ENCODE assay signal across 9 cellular contexts in genomic region chr13:27770809-27771208, GRCh38. TPM values are rescaled to one million over a fixed set of nuclear protein-coding genes. Genes with fewer than 3 reads are reported as not detected.
A peak's percentile ranks its signal among the peaks of the same experiment; 100 is the strongest.
DNase-seq lines count a peak whose midpoint lies in the region; ATAC-seq, FAIRE-seq and TF ChIP-seq lines count a peak whose summit lies in the region.
"Had no signal": no experiment of that assay in that cellular context is flagged by ENCODE, and none has a peak within 500 bp of the region (broad histone marks: within the 10 kb centered on the region; RNA-seq: fewer than 3 reads in every experiment).

No MANE protein-coding gene starts in this region.

- ATAC-seq in HG03196 (IDR thresholded peaks at IDR 0.05; ENCODE audit: unreplicated experiment), result no peak
- no peak for ATAC-seq in natural killer cell treated with Interleukin-12 subunit alpha and Interleukin-12 subunit beta and Interleukin-15 and Interleukin-18, amount 100 ng/mL, for 72 hours
- no peak for ATAC-seq in gastrocnemius medialis

- H3K27me3 ChIP-seq in OCI-LY3 (ENCODE audit: low read depth, low read length) (no peaks in the 10 kb centered on the region), gastrocnemius medialis (peaks cover 4 to 7% (median 6%) of the 10 kb centered on the region in 3 donors)
- H3K27me3 ChIP-seq: SJSA1 had no signal

- peaks cover 44% of the 10 kb centered on the region for H3K4me1 ChIP-seq in OCI-LY3 (ENCODE audit: low read length)
- H3K4me1 ChIP-seq in gastrocnemius medialis, result no peaks in the 10 kb centered on the region
- H3K4me1 ChIP-seq: SJSA1 had no signal

- FAIRE-seq in D721Med (lab: Jason Lieb, UNC), result no peak
- FAIRE-seq in GM19239 (lab: Jason Lieb, UNC), result peak; percentile 62

- in situ Hi-C loops in gastrocnemius medialis (cut with MboI; ENCODE audit: low sequenced_read_pairs in 4 of 4), result no loop called here

- no peaks in the 10 kb centered on the region for H3K79me2 ChIP-seq in OCI-LY3 (ENCODE audit: low read length)

- H3K27ac ChIP-seq in OCI-LY3 (ENCODE audit: low read length), result no peak overlapping the region
- H3K27ac ChIP-seq in gastrocnemius medialis, result no peak overlapping the region
- H3K27ac ChIP-seq: SJSA1 had no signal

- intact Hi-C loops in gastrocnemius medialis (cut with DNase I; ENCODE audit: low total_unique reads), result no loop called here

- H3K4me3 ChIP-seq in OCI-LY3 (ENCODE audit: low read length) (no peak overlapping the region), gastrocnemius medialis (no peak overlapping the region)
- H3K4me3 ChIP-seq: SJSA1 had no signal

- no peak overlapping the region for H3K4me2 ChIP-seq in OCI-LY3 (ENCODE audit: low read length)

- no peak for TF ChIP-seq POLR2A in gastrocnemius medialis (IDR thresholded peaks at IDR 0.05)

- H3K36me3 ChIP-seq in OCI-LY3 (replicated peaks; ENCODE audit: low read depth, low read length), result no peaks in the 10 kb centered on the region
- no peaks in the 10 kb centered on the region for H3K36me3 ChIP-seq in gastrocnemius medialis
- H3K36me3 ChIP-seq: SJSA1 had no signal

- H3K27ac Mint-ChIP-seq in natural killer cell treated with Interleukin-12 subunit alpha and Interleukin-12 subunit beta and Interleukin-15 and Interleukin-18, amount 100 ng/mL, for 72 hours, result no peak overlapping the region

- peaks cover 32% of the 10 kb centered on the region in 2 donors for H3K27me3 Mint-ChIP-seq in natural killer cell treated with Interleukin-12 subunit alpha and Interleukin-12 subunit beta and Interleukin-15 and Interleukin-18, amount 100 ng/mL, for 72 hours

- TF ChIP-seq CTCF in D721Med (IDR thresholded peaks at IDR 0.05; ENCODE audit: insufficient read depth, missing control alignments), result peak; percentile 29
- TF ChIP-seq CTCF in OCI-LY3 (IDR thresholded peaks at IDR 0.05; ENCODE audit: low read depth, low read length), result peak; percentile 92
- TF ChIP-seq CTCF in gastrocnemius medialis (IDR thresholded peaks at IDR 0.05 in 4 of 5, conservative IDR thresholded peaks at IDR 0.05 in 1 of 5), result no peak

- H2AFZ ChIP-seq in OCI-LY3 (ENCODE audit: low read depth, low read length), result no peak overlapping the region

- H4K20me1 ChIP-seq in OCI-LY3 (ENCODE audit: insufficient read depth, low read length), result no peaks in the 10 kb centered on the region

- DNase-seq in D721Med (ENCODE audit: insufficient read length, low spot score) (no peak), GM19239 (ENCODE audit: insufficient read length, low spot score) (no peak), germinal center (ENCODE audit: low spot score) (peak; percentile 34), UCSD-AML1 (lab: John Stamatoyannopoulos, UW; ENCODE audit: unreplicated experiment) (no peak), gastrocnemius medialis (no peak)
- no peak for DNase-seq in natural killer cell treated with Interleukin-12 subunit alpha and Interleukin-12 subunit beta and Interleukin-15 and Interleukin-18, amount 100 ng/mL, for 72 hours (ENCODE audit: low spot score)

- no peak overlapping the region for H3K4me3 Mint-ChIP-seq in natural killer cell treated with Interleukin-12 subunit alpha and Interleukin-12 subunit beta and Interleukin-15 and Interleukin-18, amount 100 ng/mL, for 72 hours

- no peaks in the 10 kb centered on the region for H3K4me1 Mint-ChIP-seq in natural killer cell treated with Interleukin-12 subunit alpha and Interleukin-12 subunit beta and Interleukin-15 and Interleukin-18, amount 100 ng/mL, for 72 hours (ENCODE audit: low read depth in 2 of 2)

- no peaks in the 10 kb centered on the region for H3K9me3 Mint-ChIP-seq in natural killer cell treated with Interleukin-12 subunit alpha and Interleukin-12 subunit beta and Interleukin-15 and Interleukin-18, amount 100 ng/mL, for 72 hours

- no peak overlapping the region for H3K9ac ChIP-seq in OCI-LY3 (ENCODE audit: low read length)

- H3K9me3 ChIP-seq in OCI-LY3 (ENCODE audit: insufficient read depth, low read length) (no peaks in the 10 kb centered on the region), gastrocnemius medialis (no peaks in the 10 kb centered on the region)
- H3K9me3 ChIP-seq: SJSA1 had no signal

- no peaks in the 10 kb centered on the region for H3K36me3 Mint-ChIP-seq in natural killer cell treated with Interleukin-12 subunit alpha and Interleukin-12 subunit beta and Interleukin-15 and Interleukin-18, amount 100 ng/mL, for 72 hours

RNA-seq across cellular contexts. Expression of gene GSX1, which starts 21.5 kb away (rescaled TPM):
- not detected for total RNA-seq in natural killer cell treated with Interleukin-12 subunit alpha and Interleukin-12 subunit beta and Interleukin-15 and Interleukin-18, amount 100 ng/mL, for 72 hours
- not detected for total RNA-seq in gastrocnemius medialis
- total RNA-seq: SJSA1 had no signal

Comparison
In these comparisons a context has a peak if more than half of its experiments do, and no peak if none do; other contexts are left out.
1. CTCF ChIP-seq: peak in D721Med (single experiment) and OCI-LY3 (single experiment); none in gastrocnemius medialis (0 of 5).